1 cellular context compared by ENCODE assay signal in genomic region chr6:44609051-44609612, GRCh38.
TF ChIP-seq lines count a peak whose summit lies in the region.

No MANE protein-coding gene starts in this region.

TF ChIP-seq in HepG2, 621 proteins besides CTCF, POLR2A, EP300 and RAD21 (continued from another document):
- no peak for TF ChIP-seq AFF4 (CRISPR knock-in tag; IDR thresholded peaks at IDR 0.05)
- TF ChIP-seq ZNF282 (IDR thresholded peaks at IDR 0.05; ENCODE audit: partially characterized antibody), result no peak
- no peak for TF ChIP-seq POGK (CRISPR knock-in tag; conservative IDR thresholded peaks at IDR 0.05)
- no peak for TF ChIP-seq STAG1 (CRISPR knock-in tag; IDR thresholded peaks at IDR 0.05)
- TF ChIP-seq FUBP1 (CRISPR knock-in tag; IDR thresholded peaks at IDR 0.05; ENCODE audit: borderline replicate concordance), result no peak
- TF ChIP-seq NR2F2 (IDR thresholded peaks at IDR 0.05; ENCODE audit: borderline replicate concordance, low read depth), result no peak
- no peak for TF ChIP-seq STAT6 (CRISPR knock-in tag; IDR thresholded peaks at IDR 0.05; ENCODE audit: borderline replicate concordance)
